ENCODE assay signal across 8 cellular contexts in genomic region chr3:134374791-134375541, GRCh38. TPM values are rescaled to one million over a fixed set of nuclear protein-coding genes. Genes with fewer than 3 reads are reported as not detected.
DNase-seq lines count a peak whose midpoint lies in the region; ATAC-seq and FAIRE-seq lines count a peak whose summit lies in the region.

No MANE protein-coding gene starts in this region.

- H2BK5ac ChIP-seq in mesendoderm (ENCODE audit: low read length), result peak overlapping the region; percentile 100

- H3K4me2 ChIP-seq in mesendoderm (ENCODE audit: low read length), result peak overlapping the region; percentile 88

- peaks cover 3% of the 10 kb centered on the region for H3K36me3 ChIP-seq in mesendoderm (ENCODE audit: control insufficient read depth, insufficient read depth, low read length)

- peaks cover 3% of the 10 kb centered on the region for H3K79me1 ChIP-seq in mesendoderm (ENCODE audit: low read length)

- DNase-seq in NCI-H1436 (lab: John Stamatoyannopoulos, UW), result peak; percentile 32
- no peak for DNase-seq in NCI-H1436 treated with DMSO at 0.1 percent for 48 hours (lab: John Stamatoyannopoulos, UW)
- DNase-seq in NCI-H460 (ENCODE audit: extremely low read depth, low read depth), result peak; percentile 34
- DNase-seq in mesendoderm, result peak; percentile 99
- peak; percentile 57 for DNase-seq in urothelium cell line (ENCODE audit: low spot score)
- no peak for DNase-seq in stimulated activated CD4-positive, alpha-beta T cell treated with anti-CD3 and anti-CD28 coated beads, Interleukin-1b, Interleukin-23, amount 100 ng/mL, for 48 hours

- H3K9me3 Mint-ChIP-seq in dendritic cell treated with granulocyte-macrophage colony-stimulating factor and Interleukin-4, amounts not matched to agents 40 ng/mL and 50 ng/mL, for 4 days, result no peaks in the 10 kb centered on the region

- H4K8ac ChIP-seq in mesendoderm (ENCODE audit: low read depth, low read length), result no peak overlapping the region

- no peak overlapping the region for H4K5ac ChIP-seq in mesendoderm (ENCODE audit: low read length)

- H3K27ac Mint-ChIP-seq in dendritic cell treated with granulocyte-macrophage colony-stimulating factor and Interleukin-4, amounts not matched to agents 40 ng/mL and 50 ng/mL, for 4 days, result no peak overlapping the region

- H3K27me3 Mint-ChIP-seq in dendritic cell treated with granulocyte-macrophage colony-stimulating factor and Interleukin-4, amounts not matched to agents 40 ng/mL and 50 ng/mL, for 4 days, result peaks cover 66% of the 10 kb centered on the region

- H2AK5ac ChIP-seq in mesendoderm (ENCODE audit: low read length), result no peak overlapping the region

- peaks cover 32% of the 10 kb centered on the region for H3K4me1 ChIP-seq in mesendoderm (ENCODE audit: control insufficient read depth, low read depth, low read length)

- peak; percentile 91 for FAIRE-seq in urothelium cell line (lab: Jason Lieb, UNC)

- no peaks in the 10 kb centered on the region for H3K36me3 Mint-ChIP-seq in dendritic cell treated with granulocyte-macrophage colony-stimulating factor and Interleukin-4, amounts not matched to agents 40 ng/mL and 50 ng/mL, for 4 days (ENCODE audit: low read depth)

- intact Hi-C loops in dendritic cell treated with granulocyte-macrophage colony-stimulating factor and Interleukin-4, amounts not matched to agents 40 ng/mL and 50 ng/mL, for 4 days (cut with micrococcal nuclease), result no loop called here

- H3K56ac ChIP-seq in mesendoderm (ENCODE audit: low read length), result peak overlapping the region; percentile 98

- no peak for ATAC-seq in HG02973 (IDR thresholded peaks at IDR 0.05; ENCODE audit: unreplicated experiment)

- peaks cover 16% of the 10 kb centered on the region for H3K4me1 Mint-ChIP-seq in dendritic cell treated with granulocyte-macrophage colony-stimulating factor and Interleukin-4, amounts not matched to agents 40 ng/mL and 50 ng/mL, for 4 days (ENCODE audit: low read depth)

- no peak overlapping the region for H2BK15ac ChIP-seq in mesendoderm (replicated peaks; ENCODE audit: low read depth)

- peak overlapping the region; percentile 92 for H3K23ac ChIP-seq in mesendoderm (ENCODE audit: low read length)

- peaks cover 45% of the 10 kb centered on the region for H3K79me2 ChIP-seq in mesendoderm (ENCODE audit: control insufficient read depth, insufficient read depth, low read length)

- peak overlapping the region; percentile 25 for H3K18ac ChIP-seq in mesendoderm (ENCODE audit: low read length)

- peak overlapping the region; percentile 57 for H3K4me3 ChIP-seq in mesendoderm (ENCODE audit: low read length)

- H3K4me3 Mint-ChIP-seq in dendritic cell treated with granulocyte-macrophage colony-stimulating factor and Interleukin-4, amounts not matched to agents 40 ng/mL and 50 ng/mL, for 4 days, result peak overlapping the region; percentile 69

- H2BK120ac ChIP-seq in mesendoderm (ENCODE audit: low read depth, low read length), result peak overlapping the region; percentile 92

- peak overlapping the region; percentile 74 for H3K4ac ChIP-seq in mesendoderm (ENCODE audit: low read depth, low read length)

- peak overlapping the region; percentile 98 for H3K27ac ChIP-seq in mesendoderm (ENCODE audit: low read depth, low read length)

- no peaks in the 10 kb centered on the region for H3K27me3 ChIP-seq in mesendoderm (ENCODE audit: insufficient read depth, low read length, poor library complexity)

- H3K9ac ChIP-seq in mesendoderm (ENCODE audit: low read length), result peak overlapping the region; percentile 82

- no CpG with 5 or more reads among the region's 30 CpGs for WGBS in mesendoderm (ENCODE audit: extremely low coverage, insufficient coverage, low lambda C conversion rate)

RNA-seq across cellular contexts. Expression of gene AMOTL2, which starts 0.7 kb away (rescaled TPM):
- total RNA-seq in NCI-H460 (2014; rRNA removed; shearing (Covaris generic)), result 38.6 and 42.3 TPM in 2 replicates
- 52.2 and 73.8 TPM in 2 replicates for polyA plus RNA-seq in NCI-H460 (2014; cell fraction: nucleus; rRNA removed)
- 110 TPM for polyA plus RNA-seq in mesendoderm (2013, experiment 1 of 2)
- 105 TPM for polyA plus RNA-seq in mesendoderm (2013, experiment 2 of 2)

Comparison
In these comparisons a context has a peak if more than half of its experiments do, and no peak if none do; other contexts are left out.
1. DNase-seq: peak in NCI-H1436 (single experiment), NCI-H460 (single experiment), mesendoderm (single experiment) and urothelium cell line (single experiment); none in NCI-H1436 treated with DMSO at 0.1 percent for 48 hours (single experiment) and stimulated activated CD4-positive, alpha-beta T cell treated with anti-CD3 and anti-CD28 coated beads, Interleukin-1b, Interleukin-23, amount 100 ng/mL, for 48 hours (single experiment).